Comparison of ENCODE assay signal across 1 cellular context in the genomic region with DNA sequence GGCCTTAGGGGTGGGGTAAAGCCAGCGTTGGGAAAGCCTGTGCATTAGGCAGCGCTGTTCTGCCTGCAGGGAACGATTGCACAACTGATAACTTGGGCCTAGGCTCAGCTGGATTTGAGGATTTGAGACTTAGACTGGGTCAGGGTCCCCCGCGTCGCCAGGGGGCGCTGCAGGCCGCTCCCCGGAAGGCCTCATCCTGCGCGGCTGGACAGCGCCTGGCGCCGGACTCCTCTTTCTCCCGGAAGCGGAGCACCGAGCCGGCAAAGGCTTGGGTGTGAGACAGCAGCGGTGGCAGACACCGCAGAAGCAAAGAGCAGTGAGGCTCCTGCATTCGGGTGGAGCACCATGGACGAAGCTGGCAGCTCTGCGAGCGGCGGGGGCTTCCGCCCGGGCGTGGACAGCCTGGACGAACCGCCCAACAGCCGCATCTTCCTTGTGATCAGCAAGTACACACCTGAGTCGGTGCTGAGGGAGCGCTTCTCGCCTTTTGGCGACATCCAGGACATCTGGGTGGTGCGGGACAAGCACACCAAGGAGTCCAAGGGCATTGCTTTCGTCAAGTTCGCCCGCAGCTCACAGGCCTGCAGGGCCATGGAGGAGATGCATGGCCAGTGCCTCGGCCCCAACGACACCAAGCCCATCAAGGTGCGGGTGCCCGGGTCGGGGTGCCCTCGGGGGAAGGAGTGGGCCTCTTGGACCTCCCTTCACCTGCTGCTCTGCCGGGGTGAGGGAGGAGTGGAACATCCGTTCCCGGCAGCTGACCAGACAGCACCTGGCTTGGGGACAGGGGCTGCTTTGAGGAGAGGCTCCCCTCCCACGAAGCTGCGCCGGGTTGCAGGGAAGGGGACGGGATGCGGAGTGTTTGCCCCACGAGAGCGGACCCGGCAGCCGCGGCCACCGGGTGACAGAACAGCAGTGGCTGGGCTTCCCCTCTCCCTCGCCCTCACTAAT.
TF ChIP-seq lines count a peak whose summit lies in the region.

A gene with protein sequence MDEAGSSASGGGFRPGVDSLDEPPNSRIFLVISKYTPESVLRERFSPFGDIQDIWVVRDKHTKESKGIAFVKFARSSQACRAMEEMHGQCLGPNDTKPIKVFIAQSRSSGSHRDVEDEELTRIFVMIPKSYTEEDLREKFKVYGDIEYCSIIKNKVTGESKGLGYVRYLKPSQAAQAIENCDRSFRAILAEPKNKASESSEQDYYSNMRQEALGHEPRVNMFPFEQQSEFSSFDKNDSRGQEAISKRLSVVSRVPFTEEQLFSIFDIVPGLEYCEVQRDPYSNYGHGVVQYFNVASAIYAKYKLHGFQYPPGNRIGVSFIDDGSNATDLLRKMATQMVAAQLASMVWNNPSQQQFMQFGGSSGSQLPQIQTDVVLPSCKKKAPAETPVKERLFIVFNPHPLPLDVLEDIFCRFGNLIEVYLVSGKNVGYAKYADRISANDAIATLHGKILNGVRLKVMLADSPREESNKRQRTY (plus strand): TSS at position 236 of the 951 bp plus-strand sequence. CDS start 110 bp downstream, at position 346.

TF ChIP-seq in HEK293, 187 proteins besides CTCF, POLR2A, EP300 and RAD21 (continued from another document):
- TF ChIP-seq, protein P1, sequence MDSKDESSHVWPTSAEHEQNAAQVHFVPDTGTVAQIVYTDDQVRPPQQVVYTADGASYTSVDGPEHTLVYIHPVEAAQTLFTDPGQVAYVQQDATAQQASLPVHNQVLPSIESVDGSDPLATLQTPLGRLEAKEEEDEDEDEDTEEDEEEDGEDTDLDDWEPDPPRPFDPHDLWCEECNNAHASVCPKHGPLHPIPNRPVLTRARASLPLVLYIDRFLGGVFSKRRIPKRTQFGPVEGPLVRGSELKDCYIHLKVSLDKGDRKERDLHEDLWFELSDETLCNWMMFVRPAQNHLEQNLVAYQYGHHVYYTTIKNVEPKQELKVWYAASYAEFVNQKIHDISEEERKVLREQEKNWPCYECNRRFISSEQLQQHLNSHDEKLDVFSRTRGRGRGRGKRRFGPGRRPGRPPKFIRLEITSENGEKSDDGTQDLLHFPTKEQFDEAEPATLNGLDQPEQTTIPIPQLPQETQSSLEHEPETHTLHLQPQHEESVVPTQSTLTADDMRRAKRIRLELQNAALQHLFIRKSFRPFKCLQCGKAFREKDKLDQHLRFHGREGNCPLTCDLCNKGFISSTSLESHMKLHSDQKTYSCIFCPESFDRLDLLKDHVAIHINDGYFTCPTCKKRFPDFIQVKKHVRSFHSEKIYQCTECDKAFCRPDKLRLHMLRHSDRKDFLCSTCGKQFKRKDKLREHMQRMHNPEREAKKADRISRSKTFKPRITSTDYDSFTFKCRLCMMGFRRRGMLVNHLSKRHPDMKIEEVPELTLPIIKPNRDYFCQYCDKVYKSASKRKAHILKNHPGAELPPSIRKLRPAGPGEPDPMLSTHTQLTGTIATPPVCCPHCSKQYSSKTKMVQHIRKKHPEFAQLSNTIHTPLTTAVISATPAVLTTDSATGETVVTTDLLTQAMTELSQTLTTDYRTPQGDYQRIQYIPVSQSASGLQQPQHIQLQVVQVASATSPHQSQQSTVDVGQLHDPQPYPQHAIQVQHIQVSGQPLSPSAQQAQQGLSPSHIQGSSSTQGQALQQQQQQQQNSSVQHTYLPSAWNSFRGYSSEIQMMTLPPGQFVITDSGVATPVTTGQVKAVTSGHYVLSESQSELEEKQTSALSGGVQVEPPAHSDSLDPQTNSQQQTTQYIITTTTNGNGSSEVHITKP (tag by site-specific recombination; IDR thresholded peaks at IDR 0.05), result peak; percentile 42; the same call in 1 of the 2 replicates
- TF ChIP-seq, protein P2, sequence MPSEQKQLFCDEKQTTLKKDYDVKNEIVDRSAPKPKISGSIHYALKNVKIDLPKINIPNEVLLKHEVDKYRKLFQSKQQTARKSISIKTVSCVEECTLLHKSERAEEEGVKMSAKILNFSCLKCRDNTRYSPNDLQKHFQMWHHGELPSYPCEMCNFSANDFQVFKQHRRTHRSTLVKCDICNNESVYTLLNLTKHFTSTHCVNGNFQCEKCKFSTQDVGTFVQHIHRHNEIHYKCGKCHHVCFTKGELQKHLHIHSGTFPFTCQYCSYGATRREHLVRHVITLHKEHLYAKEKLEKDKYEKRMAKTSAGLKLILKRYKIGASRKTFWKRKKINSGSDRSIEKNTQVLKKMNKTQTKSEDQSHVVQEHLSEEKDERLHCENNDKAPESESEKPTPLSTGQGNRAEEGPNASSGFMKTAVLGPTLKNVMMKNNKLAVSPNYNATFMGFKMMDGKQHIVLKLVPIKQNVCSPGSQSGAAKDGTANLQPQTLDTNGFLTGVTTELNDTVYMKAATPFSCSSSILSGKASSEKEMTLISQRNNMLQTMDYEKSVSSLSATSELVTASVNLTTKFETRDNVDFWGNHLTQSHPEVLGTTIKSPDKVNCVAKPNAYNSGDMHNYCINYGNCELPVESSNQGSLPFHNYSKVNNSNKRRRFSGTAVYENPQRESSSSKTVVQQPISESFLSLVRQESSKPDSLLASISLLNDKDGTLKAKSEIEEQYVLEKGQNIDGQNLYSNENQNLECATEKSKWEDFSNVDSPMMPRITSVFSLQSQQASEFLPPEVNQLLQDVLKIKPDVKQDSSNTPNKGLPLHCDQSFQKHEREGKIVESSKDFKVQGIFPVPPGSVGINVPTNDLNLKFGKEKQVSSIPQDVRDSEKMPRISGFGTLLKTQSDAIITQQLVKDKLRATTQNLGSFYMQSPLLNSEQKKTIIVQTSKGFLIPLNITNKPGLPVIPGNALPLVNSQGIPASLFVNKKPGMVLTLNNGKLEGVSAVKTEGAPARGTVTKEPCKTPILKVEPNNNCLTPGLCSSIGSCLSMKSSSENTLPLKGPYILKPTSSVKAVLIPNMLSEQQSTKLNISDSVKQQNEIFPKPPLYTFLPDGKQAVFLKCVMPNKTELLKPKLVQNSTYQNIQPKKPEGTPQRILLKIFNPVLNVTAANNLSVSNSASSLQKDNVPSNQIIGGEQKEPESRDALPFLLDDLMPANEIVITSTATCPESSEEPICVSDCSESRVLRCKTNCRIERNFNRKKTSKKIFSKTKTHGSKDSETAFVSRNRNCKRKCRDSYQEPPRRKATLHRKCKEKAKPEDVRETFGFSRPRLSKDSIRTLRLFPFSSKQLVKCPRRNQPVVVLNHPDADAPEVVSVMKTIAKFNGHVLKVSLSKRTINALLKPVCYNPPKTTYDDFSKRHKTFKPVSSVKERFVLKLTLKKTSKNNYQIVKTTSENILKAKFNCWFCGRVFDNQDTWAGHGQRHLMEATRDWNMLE (tag by site-specific recombination; conservative IDR thresholded peaks at IDR 0.05; ENCODE audit: low read depth), result peak; percentile 81
- TF ChIP-seq, protein P3, sequence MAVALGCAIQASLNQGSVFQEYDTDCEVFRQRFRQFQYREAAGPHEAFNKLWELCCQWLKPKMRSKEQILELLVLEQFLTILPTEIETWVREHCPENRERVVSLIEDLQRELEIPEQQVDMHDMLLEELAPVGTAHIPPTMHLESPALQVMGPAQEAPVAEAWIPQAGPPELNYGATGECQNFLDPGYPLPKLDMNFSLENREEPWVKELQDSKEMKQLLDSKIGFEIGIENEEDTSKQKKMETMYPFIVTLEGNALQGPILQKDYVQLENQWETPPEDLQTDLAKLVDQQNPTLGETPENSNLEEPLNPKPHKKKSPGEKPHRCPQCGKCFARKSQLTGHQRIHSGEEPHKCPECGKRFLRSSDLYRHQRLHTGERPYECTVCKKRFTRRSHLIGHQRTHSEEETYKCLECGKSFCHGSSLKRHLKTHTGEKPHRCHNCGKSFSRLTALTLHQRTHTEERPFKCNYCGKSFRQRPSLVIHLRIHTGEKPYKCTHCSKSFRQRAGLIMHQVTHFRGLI (tag by site-specific recombination; IDR thresholded peaks at IDR 0.05), result peak; percentile 76
- TF ChIP-seq KLF10 (tag by site-specific recombination; IDR thresholded peaks at IDR 0.05), result no peak
- TF ChIP-seq ZEB2 (tag by site-specific recombination; IDR thresholded peaks at IDR 0.05), result peak; percentile 74
- TF ChIP-seq, protein P4, sequence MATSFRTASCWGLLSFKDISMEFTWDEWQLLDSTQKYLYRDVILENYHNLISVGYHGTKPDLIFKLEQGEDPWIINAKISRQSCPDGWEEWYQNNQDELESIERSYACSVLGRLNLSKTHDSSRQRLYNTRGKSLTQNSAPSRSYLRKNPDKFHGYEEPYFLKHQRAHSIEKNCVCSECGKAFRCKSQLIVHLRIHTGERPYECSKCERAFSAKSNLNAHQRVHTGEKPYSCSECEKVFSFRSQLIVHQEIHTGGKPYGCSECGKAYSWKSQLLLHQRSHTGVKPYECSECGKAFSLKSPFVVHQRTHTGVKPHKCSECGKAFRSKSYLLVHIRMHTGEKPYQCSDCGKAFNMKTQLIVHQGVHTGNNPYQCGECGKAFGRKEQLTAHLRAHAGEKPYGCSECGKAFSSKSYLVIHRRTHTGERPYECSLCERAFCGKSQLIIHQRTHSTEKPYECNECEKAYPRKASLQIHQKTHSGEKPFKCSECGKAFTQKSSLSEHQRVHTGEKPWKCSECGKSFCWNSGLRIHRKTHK (tag by site-specific recombination; IDR thresholded peaks at IDR 0.05), result no peak
- TF ChIP-seq ZNF394 (tag by site-specific recombination; IDR thresholded peaks at IDR 0.05; ENCODE audit: borderline replicate concordance), result peak; percentile 82; the same call in 1 of the 2 replicates
- TF ChIP-seq GLI2 (tag by site-specific recombination; IDR thresholded peaks at IDR 0.05; ENCODE audit: borderline replicate concordance, low read depth), result no peak
- TF ChIP-seq ZFP69B (tag by site-specific recombination; IDR thresholded peaks at IDR 0.05), result 0 out of 2 replicates have a peak, but pooled peaks have one; percentile 20
- TF ChIP-seq, protein P5, sequence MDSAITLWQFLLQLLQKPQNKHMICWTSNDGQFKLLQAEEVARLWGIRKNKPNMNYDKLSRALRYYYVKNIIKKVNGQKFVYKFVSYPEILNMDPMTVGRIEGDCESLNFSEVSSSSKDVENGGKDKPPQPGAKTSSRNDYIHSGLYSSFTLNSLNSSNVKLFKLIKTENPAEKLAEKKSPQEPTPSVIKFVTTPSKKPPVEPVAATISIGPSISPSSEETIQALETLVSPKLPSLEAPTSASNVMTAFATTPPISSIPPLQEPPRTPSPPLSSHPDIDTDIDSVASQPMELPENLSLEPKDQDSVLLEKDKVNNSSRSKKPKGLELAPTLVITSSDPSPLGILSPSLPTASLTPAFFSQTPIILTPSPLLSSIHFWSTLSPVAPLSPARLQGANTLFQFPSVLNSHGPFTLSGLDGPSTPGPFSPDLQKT (IDR thresholded peaks at IDR 0.05; ENCODE audit: borderline replicate concordance, low read depth, low read length), result 0 out of 2 replicates have a peak, but pooled peaks have one; percentile 33
- no peak for TF ChIP-seq WT1 (tag by site-specific recombination; IDR thresholded peaks at IDR 0.05)
- no peak for TF ChIP-seq ZNF473 (tag by site-specific recombination; IDR thresholded peaks at IDR 0.05)
- TF ChIP-seq ZNF560 (tag by site-specific recombination; IDR thresholded peaks at IDR 0.05; ENCODE audit: borderline replicate concordance), result no peak
